Comparison of ENCODE assay signal across 21 cellular contexts in genomic region chr22:42436402-42436801, GRCh38. TPM values are rescaled to one million over a fixed set of nuclear protein-coding genes. Genes with fewer than 3 reads are reported as not detected.
DNase-seq lines count a peak whose midpoint lies in the region; ATAC-seq, FAIRE-seq and TF ChIP-seq lines count a peak whose summit lies in the region.
"Had no signal": no experiment of that assay in that cellular context is flagged by ENCODE, and none has a peak within 500 bp of the region (broad histone marks: within the 10 kb centered on the region; RNA-seq: fewer than 3 reads in every experiment).

No MANE protein-coding gene starts in this region.

- H4K91ac ChIP-seq in H1 (replicated peaks; ENCODE audit: insufficient read length, low read length): no peak overlapping the region

- TF ChIP-seq POLR2A in H1 (IDR thresholded peaks at IDR 0.05; ENCODE audit: control extremely low read depth in 1 of 2, low read depth in 2 of 2, low read length in 2 of 2): no peak

- H3K23ac ChIP-seq in H1 (ENCODE audit: insufficient read length): no peak overlapping the region

- H2AK5ac ChIP-seq in H1 (ENCODE audit: low read depth, low read length): no peak overlapping the region

- CTCF ChIA-PET in H1 (lab: Charles Lee; ENCODE audit: partially characterized antibody): interaction anchor here (0.6 to 6.5 kb wide), 29 partner anchors 8 to 663 kb away, joined by 3 to 46 read pairs (median 5); partner anchors contain the start of gene SEPTIN3
- CTCF ChIA-PET in Caco-2 (lab: Charles Lee): interaction anchor here (0.7 kb wide), 3 partner anchors 68 to 345 kb away, joined by 4 to 7 read pairs (median 4); no protein-coding TSS in a partner anchor

- FAIRE-seq in H1 (lab: Jason Lieb, UNC): no peak
- FAIRE-seq: colon, endometrium had no signal

- no peak overlapping the region for H3K4me2 ChIP-seq in H1 (ENCODE audit: insufficient read depth in 1 of 2, low read depth in 2 of 2, low read length in 2 of 2)

- no peak overlapping the region for H3K18ac ChIP-seq in H1 (ENCODE audit: extremely low read depth, low read length)

- no peak overlapping the region for H3K9ac ChIP-seq in H1 (replicated peaks in 1 of 4; ENCODE audit: extremely low read depth in 1 of 4, low read depth in 3 of 4, low read length in 3 of 4)

- H4K5ac ChIP-seq in H1 (ENCODE audit: insufficient read length, low read depth, low read length): no peak overlapping the region

- H3K27ac ChIP-seq in H1 (ENCODE audit: low read depth, low read length): no peak overlapping the region
- H3K27ac ChIP-seq: left ventricle myocardium inferior, tibial artery had no signal

- no peak overlapping the region; the same call in 1 of the 2 replicates for H2BK5ac ChIP-seq in H1 (ENCODE audit: low read depth, low read length)

- no peaks in the 10 kb centered on the region for H4K20me1 ChIP-seq in H1 (replicated peaks in 1 of 2; ENCODE audit: control insufficient read depth in 1 of 2, insufficient read depth in 2 of 2, low read length in 2 of 2)

- 0 out of 2 replicates have a peak overlapping the region, but pooled peaks have one; percentile 46 for H2BK15ac ChIP-seq in H1 (ENCODE audit: low read length)

- H3K27me3 ChIP-seq in H1 (replicated peaks in 1 of 4; ENCODE audit: control insufficient read depth in 3 of 4, extremely low read depth in 1 of 4, insufficient read depth in 3 of 4, low read length in 3 of 4) (peaks cover 0 to 5% (median 4%) of the 10 kb centered on the region in 4 experiments; a peak in 3 of 7 replicates), Caco-2 (replicated peaks; ENCODE audit: control insufficient read depth, insufficient read depth, low read length) (no peaks in the 10 kb centered on the region)
- H3K27me3 ChIP-seq: right lobe of liver had no signal

- H3K36me3 ChIP-seq in H1 (ENCODE audit: control insufficient read depth in 2 of 4, insufficient read depth in 4 of 4, low read length in 3 of 4) (no peaks in the 10 kb centered on the region), Caco-2 (ENCODE audit: control insufficient read depth, insufficient read depth, low read length) (no peaks in the 10 kb centered on the region)
- H3K36me3 ChIP-seq: heart left ventricle, left ventricle myocardium inferior, right lobe of liver, tibial artery had no signal

- H3K14ac ChIP-seq in H1 (ENCODE audit: insufficient read length): no peak overlapping the region

- no peak for TF ChIP-seq EP300 in H1 (IDR thresholded peaks at IDR 0.05; ENCODE audit: borderline replicate concordance in 1 of 2, low read depth in 2 of 2, low read length in 2 of 2)

- no peaks in the 10 kb centered on the region for H3K79me2 ChIP-seq in H1 (ENCODE audit: control insufficient read depth in 1 of 2, insufficient read depth in 2 of 2, low read length in 2 of 2)

- no peak overlapping the region for H2BK20ac ChIP-seq in H1 (ENCODE audit: low read length)

- H3K4me3 ChIP-seq in H1 (ENCODE audit: extremely low read depth in 1 of 4, insufficient read depth in 2 of 4, low read depth in 3 of 4, low read length in 4 of 4) (no peak overlapping the region), Caco-2 (ENCODE audit: low read depth, low read length) (no peak overlapping the region)
- H3K4me3 ChIP-seq: left ventricle myocardium inferior, right lobe of liver, tibial artery had no signal

- no peaks in the 10 kb centered on the region for H3K36me3 Mint-ChIP-seq in stimulated activated naive B cell treated with anti-CD40 and anti-IgM and Interleukin-4, amounts not matched to agents 10 μg/mL and 1 μg/mL and 100 μg/mL, for 72 hours
- H3K36me3 Mint-ChIP-seq in Caco-2 (ENCODE audit: insufficient read depth, unreplicated experiment): no peaks in the 10 kb centered on the region
- H3K36me3 Mint-ChIP-seq: activated naive CD8-positive, alpha-beta T cell treated with anti-CD3 and anti-CD28 coated beads for 36 hours; stimulated activated effector memory CD8-positive, alpha-beta T cell treated with anti-CD3 and anti-CD28 coated beads, Interleukin-12 subunit alpha, Interleukin-12 subunit beta, amount 100 ng/mL, for 72 hours had no signal

- no peak for TF ChIP-seq RAD21 in H1 (IDR thresholded peaks at IDR 0.05 in 1 of 2, conservative IDR thresholded peaks at IDR 0.05 in 1 of 2; ENCODE audit: low read depth in 2 of 2, low read length in 2 of 2)

- H3K9me3 Mint-ChIP-seq in stimulated activated naive B cell treated with anti-CD40 and anti-IgM and Interleukin-4, amounts not matched to agents 10 μg/mL and 1 μg/mL and 100 μg/mL, for 72 hours: no peaks in the 10 kb centered on the region
- no peaks in the 10 kb centered on the region for H3K9me3 Mint-ChIP-seq in Caco-2 (ENCODE audit: unreplicated experiment)
- H3K9me3 Mint-ChIP-seq: activated naive CD8-positive, alpha-beta T cell treated with anti-CD3 and anti-CD28 coated beads for 36 hours; activated T-cell treated with anti-CD3 and anti-CD28 coated beads, Interleukin-2, amount 50 U/mL, for 72 hours; stimulated activated effector memory CD8-positive, alpha-beta T cell treated with anti-CD3 and anti-CD28 coated beads, Interleukin-12 subunit alpha, Interleukin-12 subunit beta, amount 100 ng/mL, for 72 hours had no signal

- peaks cover 7% of the 10 kb centered on the region; the same call in 1 of the 2 replicates for H3K23me2 ChIP-seq in H1 (ENCODE audit: low read depth, low read length)

- no peak overlapping the region for H2BK120ac ChIP-seq in H1 (replicated peaks; ENCODE audit: low read depth, low read length)

- no peak overlapping the region for H2AFZ ChIP-seq in H1 (ENCODE audit: low read length)

- POLR2A ChIA-PET in H1 (lab: Charles Lee; ENCODE audit: partially characterized antibody): interaction anchor here (1.4 to 1.7 kb wide), 3 partner anchors 8 to 266 kb away, joined by 4 to 6 read pairs (median 5); no protein-coding TSS in a partner anchor
- POLR2A ChIA-PET in Caco-2 (lab: Charles Lee): no interaction called here

- TF ChIP-seq CTCF in H1 (IDR thresholded peaks at IDR 0.05; ENCODE audit: control extremely low read depth in 1 of 3, insufficient read depth in 1 of 3, low read depth in 1 of 3, low read length in 3 of 3): no peak
- TF ChIP-seq CTCF in Caco-2 (IDR thresholded peaks at IDR 0.05; ENCODE audit: insufficient read depth in 1 of 2, low read depth in 1 of 2, low read length in 1 of 2, severe bottlenecking in 1 of 2, unreplicated experiment in 1 of 2): no peak

- no peak for ATAC-seq in stimulated activated naive B cell treated with anti-CD40 and anti-IgM and Interleukin-4, amounts not matched to agents 10 μg/mL and 1 μg/mL and 100 μg/mL, for 72 hours (replicated peaks)
- ATAC-seq: activated T-cell treated with anti-CD3 and anti-CD28 coated beads, Interleukin-2, amount 50 U/mL, for 72 hours; stimulated activated effector memory CD8-positive, alpha-beta T cell treated with anti-CD3 and anti-CD28 coated beads, Interleukin-12 subunit alpha, Interleukin-12 subunit beta, amount 100 ng/mL, for 72 hours had no signal

- no peak overlapping the region for H3K4me3 Mint-ChIP-seq in stimulated activated naive B cell treated with anti-CD40 and anti-IgM and Interleukin-4, amounts not matched to agents 10 μg/mL and 1 μg/mL and 100 μg/mL, for 72 hours
- no peak overlapping the region for H3K4me3 Mint-ChIP-seq in Caco-2 (ENCODE audit: unreplicated experiment)
- H3K4me3 Mint-ChIP-seq: activated naive CD8-positive, alpha-beta T cell treated with anti-CD3 and anti-CD28 coated beads for 36 hours had no signal

- peaks cover 31 to 51% of the 10 kb centered on the region in 2 donors for H3K4me1 Mint-ChIP-seq in stimulated activated naive B cell treated with anti-CD40 and anti-IgM and Interleukin-4, amounts not matched to agents 10 μg/mL and 1 μg/mL and 100 μg/mL, for 72 hours
- no peaks in the 10 kb centered on the region for H3K4me1 Mint-ChIP-seq in Caco-2 (ENCODE audit: low read depth, unreplicated experiment)

- no peaks in the 10 kb centered on the region; the same call in 1 of the 2 replicates for H3K79me1 ChIP-seq in H1 (ENCODE audit: low read depth, low read length)

- H3K27ac Mint-ChIP-seq in stimulated activated naive B cell treated with anti-CD40 and anti-IgM and Interleukin-4, amounts not matched to agents 10 μg/mL and 1 μg/mL and 100 μg/mL, for 72 hours: peak overlapping the region; percentile 37
- no peak overlapping the region for H3K27ac Mint-ChIP-seq in Caco-2 (ENCODE audit: unreplicated experiment)
- H3K27ac Mint-ChIP-seq: activated naive CD8-positive, alpha-beta T cell treated with anti-CD3 and anti-CD28 coated beads for 36 hours; activated T-cell treated with anti-CD3 and anti-CD28 coated beads, Interleukin-2, amount 50 U/mL, for 72 hours had no signal

- WGBS in H1 (ENCODE audit: extremely low coverage in 1 of 2, insufficient coverage in 1 of 2, insufficient read length in 1 of 2, insufficient replicate concordance in 2 of 2, low coverage in 1 of 2, low lambda C conversion rate in 2 of 2, missing lambda C conversion rate in 1 of 2), 2 experiments: 95% methylated on average over 7 of the region's 7 CpGs; no CpG with 5 or more reads in 1 of the 2 experiments

- no peak overlapping the region for H2BK12ac ChIP-seq in H1 (ENCODE audit: low read depth, low read length)

- DNase-seq in DMS79 (lab: John Stamatoyannopoulos, UW): peak; percentile 70
- DNase-seq in NCI-H1694 treated with DMSO at 0.1 percent for 48 hours (lab: John Stamatoyannopoulos, UW): peak; percentile 59
- DNase-seq in H1 (ENCODE audit: low read depth in 1 of 2, low spot score in 2 of 2): no peak
- no peak for DNase-seq in stimulated activated naive B cell treated with anti-CD40 and anti-IgM and Interleukin-4, amounts not matched to agents 10 μg/mL and 1 μg/mL and 100 μg/mL, for 72 hours
- DNase-seq in GOT3 (lab: John Stamatoyannopoulos, UW): no peak
- no peak for DNase-seq in activated gamma-delta T cell (lab: John Stamatoyannopoulos, UW)
- DNase-seq in Caco-2: no peak
- DNase-seq: activated CD4-positive, CD25-positive, alpha-beta regulatory T cell treated with anti-CD3 and anti-CD28 coated beads, Interleukin-2, amount 50 U/mL, for 72 hours; activated CD8-positive, alpha-beta memory T cell treated with anti-CD3 and anti-CD28 coated beads for 24 hours; activated naive CD8-positive, alpha-beta T cell treated with anti-CD3 and anti-CD28 coated beads for 36 hours; activated T-cell treated with anti-CD3 and anti-CD28 coated beads, Interleukin-2, amount 50 U/mL, for 72 hours; NCI-H1048; NCI-H2227 treated with DMSO at 0.1 percent for 48 hours; right lobe of liver had no signal

- no peak overlapping the region for H3K56ac ChIP-seq in H1 (replicated peaks; ENCODE audit: insufficient read length, low read depth, low read length)

- H3K9me3 ChIP-seq in H1 (ENCODE audit: insufficient read depth in 2 of 2, low read depth in 1 of 2, low read length in 1 of 2) (no peaks in the 10 kb centered on the region), Caco-2 (no peaks in the 10 kb centered on the region)
- H3K9me3 ChIP-seq: heart left ventricle, left ventricle myocardium inferior, right lobe of liver, tibial artery had no signal

- H3K4me1 ChIP-seq in H1 (replicated peaks in 1 of 4; ENCODE audit: control insufficient read depth in 3 of 4, insufficient read depth in 4 of 4, low read length in 3 of 4): peaks cover 6 to 35% (median 20%) of the 10 kb centered on the region in 4 experiments
- H3K4me1 ChIP-seq in Caco-2: no peaks in the 10 kb centered on the region

- intact Hi-C loops in Caco-2 (cut with micrococcal nuclease; ENCODE audit: unreplicated experiment): loop anchor here (5.0 kb wide), 2 partner anchors 54 to 69 kb away; no protein-coding TSS in a partner anchor

- no peak overlapping the region for H3K4ac ChIP-seq in H1 (replicated peaks; ENCODE audit: insufficient read length, low read depth, low read length)

- no TSS peak for BruUV-seq in Caco-2 (replicated peaks; lab: Mats Ljungman, UMichigan)

- no peak overlapping the region for H4K8ac ChIP-seq in H1 (ENCODE audit: extremely low read depth, insufficient read depth, low read length)

- H3K27me3 Mint-ChIP-seq in stimulated activated naive B cell treated with anti-CD40 and anti-IgM and Interleukin-4, amounts not matched to agents 10 μg/mL and 1 μg/mL and 100 μg/mL, for 72 hours: peaks cover 47 to 66% of the 10 kb centered on the region in 2 donors
- H3K27me3 Mint-ChIP-seq in Caco-2 (ENCODE audit: insufficient read depth, unreplicated experiment): no peaks in the 10 kb centered on the region

RNA-seq across cellular contexts. Expression of gene NFAM1, which starts 4.2 kb away (rescaled TPM):
- 0.61 and 0.73 TPM in 2 replicates for total RNA-seq in H1 (2021; fragmentation: NEBNext Ultra II Directional; extraction: Animal tissue kit (Norgen Biotek cat#: 25700))
- polyA plus RNA-seq in H1 (2011; rRNA removed): 0.50 and 0.62 TPM in 2 replicates
- 0.37 TPM for polyA plus RNA-seq in H1 (2011; cell fraction: cytosol; rRNA removed)
- 0.54 TPM for polyA plus RNA-seq in H1 (2011; cell fraction: nucleus; rRNA removed)
- 0.80 to 1.1 TPM (median 0.92 TPM) in 4 replicates for polyA plus RNA-seq in H1 (2012, experiment 1 of 2)
- 0.64 TPM for polyA plus RNA-seq in H1 (2012, experiment 2 of 2)
- 0.26 TPM for polyA plus RNA-seq in H1 (2013, experiment 1 of 2)
- polyA plus RNA-seq in H1 (2013, experiment 2 of 2): 0.35 TPM
- 0.54 and 0.59 TPM in 2 replicates for polyA minus RNA-seq in H1 (2011; rRNA and poly(A)+ RNA removed)
- polyA minus RNA-seq in H1 (2011; cell fraction: cytosol; rRNA and poly(A)+ RNA removed): 0.51 TPM
- 0.50 TPM for polyA minus RNA-seq in H1 (2011; cell fraction: nucleus; rRNA and poly(A)+ RNA removed)
- total RNA-seq in Caco-2 (2022): not detected in 2 replicates
- total RNA-seq: RPMI7951 had no signal

Comparison
In these comparisons a context has a peak if more than half of its experiments do, and no peak if none do; other contexts are left out.
1. DNase-seq: peak in DMS79 (single experiment) and NCI-H1694 treated with DMSO at 0.1 percent for 48 hours (single experiment); none in H1 (0 of 2), stimulated activated naive B cell treated with anti-CD40 and anti-IgM and Interleukin-4, amounts not matched to agents 10 μg/mL and 1 μg/mL and 100 μg/mL, for 72 hours (single experiment), GOT3 (single experiment), activated gamma-delta T cell (single experiment) and Caco-2 (0 of 2).